In the genomic region with DNA sequence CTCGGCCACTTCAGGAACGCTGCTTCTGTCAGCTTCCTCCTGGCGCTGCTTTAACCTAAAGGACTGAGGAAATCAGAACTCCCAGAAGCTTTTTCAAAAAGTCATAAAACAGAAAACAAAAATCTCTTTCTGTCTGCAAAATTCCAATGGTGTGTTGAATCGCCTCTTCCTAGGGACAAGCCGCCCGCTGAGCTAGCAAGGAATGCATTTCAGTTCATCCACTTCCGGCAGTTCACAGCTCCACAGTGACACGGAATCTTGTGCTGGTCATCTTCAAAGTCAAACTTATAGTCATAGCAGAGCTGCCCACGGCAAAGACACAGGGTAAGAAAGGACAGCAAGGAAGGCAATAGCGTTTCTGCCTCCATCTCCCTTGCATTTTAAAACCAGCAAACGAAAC, we compare ENCODE assay signal across 11 cellular contexts.
A peak's percentile ranks its signal among the peaks of the same experiment; 100 is the strongest.
DNase-seq lines count a peak whose midpoint lies in the region; ATAC-seq and TF ChIP-seq lines count a peak whose summit lies in the region.
"Had no signal": no experiment of that assay in that cellular context is flagged by ENCODE, and none has a peak within 500 bp of the region (broad histone marks: within the 10 kb centered on the region; RNA-seq: fewer than 3 reads in every experiment).

No MANE protein-coding gene starts in this region.

- H3K36me3 Mint-ChIP-seq in GM23338 (ENCODE audit: low read depth) = peaks cover 33% of the 10 kb centered on the region
- H3K36me3 Mint-ChIP-seq in central memory CD8-positive, alpha-beta T cell (ENCODE audit: insufficient read depth) = peaks cover 45% of the 10 kb centered on the region

- H3K79me2 ChIP-seq in GM23338 (replicated peaks; ENCODE audit: insufficient read depth) (no peaks in the 10 kb centered on the region), hepatocyte (no peaks in the 10 kb centered on the region), smooth muscle cell (ENCODE audit: low read depth) (peaks cover 2% of the 10 kb centered on the region)

- ATAC-seq in GM23338 (no peak), HG03565 (IDR thresholded peaks at IDR 0.05; ENCODE audit: unreplicated experiment) (no peak)
- no peak for ATAC-seq in central memory CD8-positive, alpha-beta T cell (replicated peaks; ENCODE audit: extremely low read depth, poor library complexity, severe bottlenecking)

- TF ChIP-seq CTCF in GM23338 (conservative IDR thresholded peaks at IDR 0.05; ENCODE audit: low read depth in 2 of 2) = no peak
- no peak for TF ChIP-seq CTCF in hepatocyte (IDR thresholded peaks at IDR 0.05; ENCODE audit: poor library complexity)
- no peak for TF ChIP-seq CTCF in smooth muscle cell (IDR thresholded peaks at IDR 0.05; ENCODE audit: borderline replicate concordance, insufficient read depth, poor library complexity, severe bottlenecking)

- peak overlapping the region; percentile 72 for H3K27ac Mint-ChIP-seq in GM23338
- peak overlapping the region; percentile 39 for H3K27ac Mint-ChIP-seq in central memory CD8-positive, alpha-beta T cell (ENCODE audit: low read depth)

- no peak overlapping the region for H3K4me3 Mint-ChIP-seq in GM23338
- H3K4me3 Mint-ChIP-seq in central memory CD8-positive, alpha-beta T cell = no peak overlapping the region

- no peaks in the 10 kb centered on the region; the same call in none of the 2 replicates for H4K20me1 ChIP-seq in GM23338 (replicated peaks; ENCODE audit: insufficient read depth)
- no peaks in the 10 kb centered on the region for H4K20me1 ChIP-seq in hepatocyte (ENCODE audit: insufficient read depth, poor library complexity, severe bottlenecking)
- peaks cover 12% of the 10 kb centered on the region for H4K20me1 ChIP-seq in smooth muscle cell (ENCODE audit: low read depth)

- H2AFZ ChIP-seq in GM23338 (no peak overlapping the region), hepatocyte (no peak overlapping the region), smooth muscle cell (ENCODE audit: low read depth) (no peak overlapping the region)

- peaks cover 6% of the 10 kb centered on the region for H3K27me3 Mint-ChIP-seq in GM23338 (ENCODE audit: insufficient read depth, low read depth, poor library complexity)
- H3K27me3 Mint-ChIP-seq in central memory CD8-positive, alpha-beta T cell = no peaks in the 10 kb centered on the region

- H3K9me2 ChIP-seq in GM23338 (ENCODE audit: insufficient read depth) (no peaks in the 10 kb centered on the region), hepatocyte (replicated peaks; ENCODE audit: insufficient read depth) (no peaks in the 10 kb centered on the region)

- H3K4me1 ChIP-seq in GM23338 (ENCODE audit: insufficient read depth) = no peaks in the 10 kb centered on the region
- H3K4me1 ChIP-seq in hepatocyte (ENCODE audit: insufficient read depth) = no peaks in the 10 kb centered on the region
- H3K4me1 ChIP-seq in smooth muscle cell (ENCODE audit: low read depth) = peaks cover 8% of the 10 kb centered on the region
- H3K4me1 ChIP-seq: colonic mucosa had no signal

- H3F3A ChIP-seq in GM23338 (replicated peaks; ENCODE audit: low read depth) = no peaks in the 10 kb centered on the region
- H3F3A ChIP-seq in smooth muscle cell (ENCODE audit: low read depth) = peaks cover 9% of the 10 kb centered on the region

- H3K9ac ChIP-seq in smooth muscle cell (ENCODE audit: low read depth) = peak overlapping the region; percentile 40

- H3K27ac ChIP-seq in GM23338 (ENCODE audit: low read depth) (0 out of 2 replicates have a peak overlapping the region, but pooled peaks have one; percentile 23), hepatocyte (peak overlapping the region; percentile 42), smooth muscle cell (ENCODE audit: low read depth) (peak overlapping the region; percentile 94)
- H3K27ac ChIP-seq: colonic mucosa had no signal

- H3K9me3 ChIP-seq in hepatocyte (ENCODE audit: low read depth) (no peaks in the 10 kb centered on the region), smooth muscle cell (replicated peaks; ENCODE audit: low read depth) (no peaks in the 10 kb centered on the region)
- H3K9me3 ChIP-seq: colonic mucosa had no signal

- no peak overlapping the region for H3K4me2 ChIP-seq in GM23338
- H3K4me2 ChIP-seq in hepatocyte = peak overlapping the region; percentile 41
- peak overlapping the region; percentile 70 for H3K4me2 ChIP-seq in smooth muscle cell

- H3K36me3 ChIP-seq in GM23338 (ENCODE audit: insufficient read depth) (no peaks in the 10 kb centered on the region; the same call in 1 of the 2 replicates), hepatocyte (replicated peaks; ENCODE audit: insufficient read depth, low read depth) (no peaks in the 10 kb centered on the region), smooth muscle cell (ENCODE audit: low read depth) (no peaks in the 10 kb centered on the region)

- peaks cover 8% of the 10 kb centered on the region for H3K4me1 Mint-ChIP-seq in GM23338
- no peaks in the 10 kb centered on the region for H3K4me1 Mint-ChIP-seq in central memory CD8-positive, alpha-beta T cell

- 55% methylated on average over 11 of the region's 11 CpGs for WGBS in hepatocyte (ENCODE audit: low lambda C conversion rate, missing lambda C conversion rate)
- WGBS in smooth muscle cell (ENCODE audit: low lambda C conversion rate) = 16% methylated on average over 11 of the region's 11 CpGs

- H3K4me3 ChIP-seq in GM23338 (no peak overlapping the region), hepatocyte (no peak overlapping the region), smooth muscle cell (peak overlapping the region; percentile 7)
- H3K4me3 ChIP-seq: colonic mucosa had no signal

- H3K27me3 ChIP-seq in GM23338 (ENCODE audit: insufficient read depth) = no peaks in the 10 kb centered on the region
- no peaks in the 10 kb centered on the region for H3K27me3 ChIP-seq in hepatocyte
- H3K27me3 ChIP-seq in smooth muscle cell (ENCODE audit: low read depth) = no peaks in the 10 kb centered on the region
- H3K27me3 ChIP-seq: colonic mucosa had no signal

- DNase-seq in GM23338 (ENCODE audit: low spot score) = no peak
- no peak for DNase-seq in central memory CD8-positive, alpha-beta T cell (ENCODE audit: low spot score in 2 of 2)
- DNase-seq in hepatocyte (ENCODE audit: low spot score) = peak; percentile 46
- DNase-seq in smooth muscle cell (lab: John Stamatoyannopoulos, UW; ENCODE audit: unreplicated experiment) = no peak
- no peak for DNase-seq in NCI-H526 treated with DMSO at 0.1 percent for 48 hours (lab: John Stamatoyannopoulos, UW)
- no peak for DNase-seq in NCI-H1105 treated with DMSO at 0.1 percent for 48 hours (lab: John Stamatoyannopoulos, UW)
- DNase-seq in midbrain (lab: John Stamatoyannopoulos, UW) = no peak
- DNase-seq: colonic mucosa; NCI-H774; stimulated activated CD8-positive, alpha-beta memory T cell treated with anti-CD3 and anti-CD28 coated beads, Interleukin-4, amount 100 ng/mL, for 48 hours had no signal

- H3K9me3 Mint-ChIP-seq in GM23338 = no peaks in the 10 kb centered on the region; the same call in 2 of the 3 replicates
- no peaks in the 10 kb centered on the region for H3K9me3 Mint-ChIP-seq in central memory CD8-positive, alpha-beta T cell

TF ChIP-seq in GM23338, 12 proteins besides CTCF, POLR2A, EP300 and RAD21 (continues in another document):
- TF ChIP-seq CREB1 (CRISPR knock-in tag; IDR thresholded peaks at IDR 0.05; ENCODE audit: low read depth) (no peak), EZH2phosphoT487 (IDR thresholded peaks at IDR 0.05; ENCODE audit: unreplicated experiment) (no peak), JUNB (IDR thresholded peaks at IDR 0.05; ENCODE audit: unreplicated experiment) (no peak), NANOG (IDR thresholded peaks at IDR 0.05; ENCODE audit: borderline replicate concordance) (no peak)

Comparison
In these comparisons a context has a peak if more than half of its experiments do, and no peak if none do; other contexts are left out.
1. H3K27ac ChIP-seq: peak in every context shown above with its lines; median percentile 94 in smooth muscle cell; 42 in hepatocyte; 23 in GM23338.